14 cellular contexts compared by ENCODE assay signal in the genomic region with DNA sequence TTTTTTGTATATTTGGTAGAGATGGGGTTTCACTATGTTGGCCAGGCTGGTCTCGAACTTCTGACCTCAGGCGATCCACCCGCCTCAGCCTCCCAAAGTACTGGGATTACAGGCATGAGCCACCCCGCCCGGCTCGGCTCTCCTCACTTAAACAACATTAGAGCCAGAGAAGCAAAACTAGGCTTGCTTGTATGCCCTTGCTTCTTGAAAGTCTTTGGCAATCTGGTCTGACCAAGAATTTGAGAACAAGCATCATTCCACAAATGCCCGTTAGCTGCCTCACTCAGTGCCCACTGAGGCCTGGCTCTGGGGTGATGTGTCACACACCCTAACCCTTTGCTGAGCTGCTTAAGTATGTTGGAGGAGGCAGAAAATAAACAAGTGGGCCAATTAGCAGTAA. TPM values are rescaled to one million over a fixed set of nuclear protein-coding genes. Genes with fewer than 3 reads are reported as not detected.
A peak's percentile ranks its signal among the peaks of the same experiment; 100 is the strongest.
DNase-seq lines count a peak whose midpoint lies in the region; ATAC-seq, FAIRE-seq and TF ChIP-seq lines count a peak whose summit lies in the region.
"Had no signal": no experiment of that assay in that cellular context is flagged by ENCODE, and none has a peak within 500 bp of the region (broad histone marks: within the 10 kb centered on the region; RNA-seq: fewer than 3 reads in every experiment).

No MANE protein-coding gene starts in this region.

- H3K4me1 Mint-ChIP-seq in natural killer cell treated with Interleukin-12 subunit alpha and Interleukin-12 subunit beta and Interleukin-15 and Interleukin-18, amount 100 ng/mL, for 72 hours (ENCODE audit: low read depth in 2 of 2), result no peaks in the 10 kb centered on the region
- H3K4me1 Mint-ChIP-seq in natural killer cell, result no peaks in the 10 kb centered on the region

- H3K27ac Mint-ChIP-seq in natural killer cell treated with Interleukin-12 subunit alpha and Interleukin-12 subunit beta and Interleukin-15 and Interleukin-18, amount 100 ng/mL, for 72 hours, result no peak overlapping the region
- H3K27ac Mint-ChIP-seq in natural killer cell, result no peak overlapping the region
- H3K27ac Mint-ChIP-seq: activated naive CD8-positive, alpha-beta T cell; nephron progenitor cell had no signal

- peak overlapping the region; percentile 49 for H3K4me2 ChIP-seq in mammary epithelial cell (ENCODE audit: insufficient read depth, low read depth, low read length)

- H3K4me1 ChIP-seq in mammary epithelial cell (ENCODE audit: insufficient read depth, low read length) (peaks cover 7% of the 10 kb centered on the region), mesodermal cell (ENCODE audit: control insufficient read depth, insufficient read depth, low read length, poor library complexity, severe bottlenecking) (peaks cover 31% of the 10 kb centered on the region), pancreas (peaks cover 10 to 22% (median 20%) of the 10 kb centered on the region in 3 donors)

- H3K79me2 ChIP-seq in mammary epithelial cell (ENCODE audit: insufficient read depth, low read length), result no peaks in the 10 kb centered on the region

- no peak overlapping the region for H3K9ac ChIP-seq in mammary epithelial cell (ENCODE audit: insufficient read depth, low read length)

- in situ Hi-C loops in mammary epithelial cell (cut with MboI; ENCODE audit: low sequenced_read_pairs in 2 of 2), result no loop called here

- no peak overlapping the region for H3K4me3 ChIP-seq in mammary epithelial cell (replicated peaks in 1 of 3; ENCODE audit: insufficient read depth in 1 of 3, low read depth in 2 of 3, low read length in 3 of 3)
- no peak overlapping the region for H3K4me3 ChIP-seq in mesodermal cell (ENCODE audit: extremely low read depth, insufficient read depth, low read length, poor library complexity, severe bottlenecking)
- H3K4me3 ChIP-seq in pancreas, result no peak overlapping the region
- H3K4me3 ChIP-seq: gastroesophageal sphincter had no signal

- dilution Hi-C loops in mammary epithelial cell (cut with HindIII; ENCODE audit: low sequenced_read_pairs), result loop anchor here (10.0 kb wide), 1 partner anchor 47 kb away; no protein-coding TSS in a partner anchor

- CTCF ChIA-PET in mammary epithelial cell (lab: Charles Lee; ENCODE audit: low non-redundant PET), result no interaction called here

- no peak for FAIRE-seq in pancreas (lab: Jason Lieb, UNC)
- FAIRE-seq: A204.1, D721Med, islet of Langerhans had no signal

- peak overlapping the region; percentile 74 for H2AFZ ChIP-seq in mammary epithelial cell (ENCODE audit: low read depth, low read length)

- no TSS peak for BruUV-seq in mammary epithelial cell (replicated peaks; lab: Mats Ljungman, UMichigan)

- no peaks in the 10 kb centered on the region for H3K36me3 Mint-ChIP-seq in natural killer cell treated with Interleukin-12 subunit alpha and Interleukin-12 subunit beta and Interleukin-15 and Interleukin-18, amount 100 ng/mL, for 72 hours
- no peaks in the 10 kb centered on the region for H3K36me3 Mint-ChIP-seq in natural killer cell

- H3K9me3 Mint-ChIP-seq in natural killer cell treated with Interleukin-12 subunit alpha and Interleukin-12 subunit beta and Interleukin-15 and Interleukin-18, amount 100 ng/mL, for 72 hours, result no peaks in the 10 kb centered on the region
- H3K9me3 Mint-ChIP-seq in natural killer cell, result no peaks in the 10 kb centered on the region
- H3K9me3 Mint-ChIP-seq: nephron progenitor cell had no signal

- no peak overlapping the region for H3K27ac ChIP-seq in mammary epithelial cell (ENCODE audit: insufficient read depth, low read depth, low read length)
- peak overlapping the region; percentile 95 for H3K27ac ChIP-seq in mesodermal cell (ENCODE audit: low read depth, low read length, severe bottlenecking)
- no peak overlapping the region for H3K27ac ChIP-seq in pancreas
- H3K27ac ChIP-seq: gastroesophageal sphincter had no signal

- H3K36me3 ChIP-seq in mammary epithelial cell (ENCODE audit: insufficient read depth, low read length) (no peaks in the 10 kb centered on the region), mesodermal cell (ENCODE audit: control insufficient read depth, insufficient read depth, low read length) (no peaks in the 10 kb centered on the region), pancreas (no peaks in the 10 kb centered on the region)
- H3K36me3 ChIP-seq: gastroesophageal sphincter had no signal

- H3K9me3 ChIP-seq in mammary epithelial cell (replicated peaks; ENCODE audit: insufficient read depth, low read length), result no peaks in the 10 kb centered on the region
- H3K9me3 ChIP-seq in mesodermal cell (ENCODE audit: control insufficient read depth, low read length), result no peaks in the 10 kb centered on the region
- H3K9me3 ChIP-seq in pancreas, result no peaks in the 10 kb centered on the region
- H3K9me3 ChIP-seq: gastroesophageal sphincter had no signal

- ATAC-seq in natural killer cell treated with Interleukin-12 subunit alpha and Interleukin-12 subunit beta and Interleukin-15 and Interleukin-18, amount 100 ng/mL, for 72 hours, result no peak
- ATAC-seq in natural killer cell (no peak), pancreas (no peak), HG02938 (IDR thresholded peaks at IDR 0.05; ENCODE audit: unreplicated experiment) (no peak)
- ATAC-seq: gastroesophageal sphincter had no signal

- H3K27me3 Mint-ChIP-seq in natural killer cell treated with Interleukin-12 subunit alpha and Interleukin-12 subunit beta and Interleukin-15 and Interleukin-18, amount 100 ng/mL, for 72 hours, result peaks cover 0 to 11% of the 10 kb centered on the region in 2 donors
- H3K27me3 Mint-ChIP-seq in natural killer cell (ENCODE audit: low read depth in 2 of 2), result peaks cover 12 to 32% of the 10 kb centered on the region in 2 donors

- H4K20me1 ChIP-seq in mammary epithelial cell (ENCODE audit: insufficient read depth, low read length), result no peaks in the 10 kb centered on the region

- peak; percentile 16 for DNase-seq in natural killer cell treated with Interleukin-12 subunit alpha and Interleukin-12 subunit beta and Interleukin-15 and Interleukin-18, amount 100 ng/mL, for 72 hours (ENCODE audit: low spot score)
- DNase-seq in natural killer cell, result no peak
- DNase-seq in mammary epithelial cell, result peak; percentile 51
- no peak for DNase-seq in midbrain (lab: John Stamatoyannopoulos, UW)
- no peak for DNase-seq in pancreas
- no peak for DNase-seq in DMS114 treated with DMSO at 0.1 percent for 48 hours (lab: John Stamatoyannopoulos, UW; ENCODE audit: unreplicated experiment)
- DNase-seq: nephron progenitor cell had no signal

- no peaks in the 10 kb centered on the region for H3K27me3 ChIP-seq in mammary epithelial cell (ENCODE audit: insufficient read depth, low read length)
- no peaks in the 10 kb centered on the region for H3K27me3 ChIP-seq in pancreas
- H3K27me3 ChIP-seq: gastroesophageal sphincter had no signal

- 40% methylated on average over 5 of the region's 7 CpGs for WGBS in mammary epithelial cell (ENCODE audit: low coverage, missing lambda C conversion rate)
- WGBS in mesodermal cell (ENCODE audit: insufficient coverage in 2 of 2), 2 experiments, result 92 to 95% methylated on average over 5 to 7 of the region's 7 CpGs
- WGBS in pancreas, 2 donors, result 96 to 98% methylated on average over 7 of the region's 7 CpGs

- H3K4me3 Mint-ChIP-seq in natural killer cell treated with Interleukin-12 subunit alpha and Interleukin-12 subunit beta and Interleukin-15 and Interleukin-18, amount 100 ng/mL, for 72 hours, result no peak overlapping the region
- H3K4me3 Mint-ChIP-seq in natural killer cell, result no peak overlapping the region
- H3K4me3 Mint-ChIP-seq: activated naive CD8-positive, alpha-beta T cell; nephron progenitor cell had no signal

- intact Hi-C loops in natural killer cell (cut with micrococcal nuclease), result no loop called here
- intact Hi-C loops in mammary epithelial cell (cut with micrococcal nuclease), result loop anchor here (5.0 kb wide), 1 partner anchor 55 kb away; no protein-coding TSS in a partner anchor
- intact Hi-C loops in pancreas (cut with DNase I), result no loop called here

- TF ChIP-seq CTCF in natural killer cell (IDR thresholded peaks at IDR 0.05) (no peak), mammary epithelial cell (conservative IDR thresholded peaks at IDR 0.05 in 1 of 2, IDR thresholded peaks at IDR 0.05 in 1 of 2; ENCODE audit: extremely low read depth in 1 of 2, insufficient read depth in 1 of 2, low read depth in 1 of 2, low read length in 2 of 2) (no peak), pancreas (IDR thresholded peaks at IDR 0.05) (no peak)

RNA-seq across cellular contexts. Expression of gene SOWAHC, which starts 33.5 kb away (rescaled TPM):
- total RNA-seq in natural killer cell treated with Interleukin-12 subunit alpha and Interleukin-12 subunit beta and Interleukin-15 and Interleukin-18, amount 100 ng/mL, for 72 hours, result under 1 TPM; 0.14 to 0.29 TPM
- total RNA-seq in natural killer cell (under 1 TPM; 0.16 to 0.32 (median 0.23) TPM), mammary epithelial cell (100 to 1,000 TPM in 1 of 2 donors, 10 to 100 TPM in 1; 32.9 to 120 TPM), pancreas (1 to 10 TPM; 2.6 to 5.3 (median 3.2) TPM)
- polyA plus RNA-seq in mammary epithelial cell (12.6 TPM), pancreas (1 to 10 TPM; 1.2 to 3.2 TPM)
- 16.3 TPM for polyA minus RNA-seq in mammary epithelial cell
- polyA plus RNA-seq in mesodermal cell (2013, experiment 1 of 2), result 10.7 TPM
- 11.1 TPM for polyA plus RNA-seq in mesodermal cell (2013, experiment 2 of 2)

RNA-seq across cellular contexts. Expression of gene SEPTIN10, which starts 33.9 kb away (rescaled TPM):
- total RNA-seq in natural killer cell treated with Interleukin-12 subunit alpha and Interleukin-12 subunit beta and Interleukin-15 and Interleukin-18, amount 100 ng/mL, for 72 hours, result 1 to 10 TPM in 1 of 2 donors, under 1 TPM in 1; 0.64 to 1.9 TPM
- 1 to 10 TPM in 1 of 3 donors, under 1 TPM in 2; 0.25 to 2.6 (median 0.33) TPM for total RNA-seq in natural killer cell
- total RNA-seq in mammary epithelial cell, result 100 to 1,000 TPM in 1 of 2 donors, 10 to 100 TPM in 1; 76.4 to 133 TPM
- polyA plus RNA-seq in mammary epithelial cell, result 50.8 TPM
- polyA minus RNA-seq in mammary epithelial cell, result 63.0 TPM
- 121 TPM for polyA plus RNA-seq in mesodermal cell (2013, experiment 1 of 2)
- 140 TPM for polyA plus RNA-seq in mesodermal cell (2013, experiment 2 of 2)
- total RNA-seq in pancreas, result 10 to 100 TPM; 12.0 to 27.1 (median 17.8) TPM
- 10 to 100 TPM in 1 of 2 donors, 1 to 10 TPM in 1; 7.9 to 13.9 TPM for polyA plus RNA-seq in pancreas

Comparison
In these comparisons a context has a peak if more than half of its experiments do, and no peak if none do; other contexts are left out.
1. DNase-seq: peak in natural killer cell treated with Interleukin-12 subunit alpha and Interleukin-12 subunit beta and Interleukin-15 and Interleukin-18, amount 100 ng/mL, for 72 hours (single experiment) and mammary epithelial cell (single experiment); none in natural killer cell (single experiment), midbrain (single experiment), pancreas (0 of 6) and DMS114 treated with DMSO at 0.1 percent for 48 hours (single experiment).
2. RNA of gene SOWAHC, which starts 33.5 kb away (total RNA-seq): 32.9 to 120 TPM in mammary epithelial cell; 2.6 to 5.3 TPM in pancreas, 0.14 to 0.29 TPM in natural killer cell treated with Interleukin-12 subunit alpha and Interleukin-12 subunit beta and Interleukin-15 and Interleukin-18, amount 100 ng/mL, for 72 hours and 0.16 to 0.32 TPM in natural killer cell; every median in the first group is over 4 times any median in the second.